ENCODE assay signal across 25 cellular contexts in the genomic region with DNA sequence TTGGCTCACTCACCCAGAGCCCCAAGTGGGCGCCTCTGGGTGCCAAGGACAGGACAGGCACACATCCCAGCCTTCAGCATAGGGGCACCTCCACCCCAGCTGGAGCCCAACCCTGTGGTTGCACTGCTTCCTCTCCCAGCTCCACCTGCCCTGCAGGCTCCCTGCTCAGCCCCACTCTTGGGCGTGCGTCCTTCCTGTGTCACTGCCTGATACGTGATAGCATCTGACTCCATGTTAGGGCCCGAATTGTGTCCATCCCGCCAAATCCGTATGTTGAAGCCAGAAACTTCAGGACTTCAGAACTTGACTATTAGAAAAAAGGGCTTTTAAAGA. TPM values are rescaled to one million over a fixed set of nuclear protein-coding genes. Genes with fewer than 3 reads are reported as not detected.
DNase-seq lines count a peak whose midpoint lies in the region; ATAC-seq and TF ChIP-seq lines count a peak whose summit lies in the region.
"Had no signal": no experiment of that assay in that cellular context is flagged by ENCODE, and none has a peak within 500 bp of the region (broad histone marks: within the 10 kb centered on the region; RNA-seq: fewer than 3 reads in every experiment).

No MANE protein-coding gene starts in this region.

- peaks cover 55% of the 10 kb centered on the region for H3K36me3 ChIP-seq in CD4-positive, CD25-positive, alpha-beta regulatory T cell (ENCODE audit: control insufficient read depth, insufficient read depth, low read length)
- H3K36me3 ChIP-seq in naive thymus-derived CD4-positive, alpha-beta T cell (ENCODE audit: control insufficient read depth in 2 of 3, insufficient read depth in 3 of 3, low read length in 3 of 3): peaks cover 4 to 87% (median 7%) of the 10 kb centered on the region in 3 experiments
- peaks cover 0 to 42% of the 10 kb centered on the region in 2 donors for H3K36me3 ChIP-seq in vagina

- no peak for TF ChIP-seq CTCF in vagina (IDR thresholded peaks at IDR 0.05)

- DNase-seq in activated CD4-positive, alpha-beta T cell treated with anti-CD3 and anti-CD28 coated beads, Interleukin-2, amount 10 ng/mL, durations not matched to agents 7 days and 5 days: peak; percentile 42
- DNase-seq in activated CD4-positive, alpha-beta T cell treated with anti-CD3 and anti-CD28 coated beads for 1 hour: no peak
- DNase-seq in CD4-positive, CD25-positive, alpha-beta regulatory T cell: peak in 1 of 3 donors; percentile 36
- DNase-seq in T-cell: peak in 1 of 34 experiments; percentile 12
- DNase-seq in naive thymus-derived CD4-positive, alpha-beta T cell: no peak
- DNase-seq in globus pallidus (ENCODE audit: low spot score): no peak
- no peak for DNase-seq in cerebellar cortex (ENCODE audit: low spot score)
- DNase-seq in vagina (ENCODE audit: extremely low spot score in 2 of 2): no peak
- DNase-seq: brain microvascular endothelial cell; COR-L47; DMS79; effector CD8-positive, alpha-beta T cell; erythroblast; HFFc6; naive B cell; NCI-H446; NCI-H82; SK-N-SH; stimulated activated CD4-positive, alpha-beta T cell treated with anti-CD3 and anti-CD28 coated beads, Interleukin-12 subunit alpha, Interleukin-12 subunit beta, amount 100 ng/mL, for 4 hours; stimulated activated CD4-positive, alpha-beta T cell treated with anti-CD3 and anti-CD28 coated beads, Interleukin-4, amount 100 ng/mL, for 24 hours; stimulated activated naive CD4-positive, alpha-beta T cell treated with Interleukin-2 at 50 U/mL for 16 hours; T-helper 9 cell had no signal

- intact Hi-C loops in naive thymus-derived CD4-positive, alpha-beta T cell (cut with micrococcal nuclease): no loop called here
- intact Hi-C loops in vagina (cut with DNase I): no loop called here

- peaks cover 8% of the 10 kb centered on the region for H3K4me1 ChIP-seq in CD4-positive, CD25-positive, alpha-beta regulatory T cell (ENCODE audit: control insufficient read depth, insufficient read depth, low read length, poor library complexity, severe bottlenecking)
- H3K4me1 ChIP-seq in naive thymus-derived CD4-positive, alpha-beta T cell (ENCODE audit: control insufficient read depth in 2 of 2, insufficient read depth in 2 of 2, low read length in 2 of 2): peaks cover 0 to 6% of the 10 kb centered on the region in 2 donors
- peaks cover 17% of the 10 kb centered on the region for H3K4me1 ChIP-seq in vagina
- H3K4me1 ChIP-seq: pancreas had no signal

- peak overlapping the region; percentile 72 for H3K27ac Mint-ChIP-seq in activated CD4-positive, alpha-beta T cell treated with anti-CD3 and anti-CD28 coated beads, Interleukin-2, amount 10 ng/mL, durations not matched to agents 7 days and 5 days
- H3K27ac Mint-ChIP-seq in CD4-positive, CD25-positive, alpha-beta regulatory T cell: peak overlapping the region; percentile 46 to 76 (median 62)
- peak overlapping the region; percentile 52 to 61 for H3K27ac Mint-ChIP-seq in T-cell
- H3K27ac Mint-ChIP-seq in naive thymus-derived CD4-positive, alpha-beta T cell: peak overlapping the region in 8 of 9 donors; percentile 13 to 79 (median 64)
- H3K27ac Mint-ChIP-seq: HFFc6 had no signal

- H3K9me3 ChIP-seq in CD4-positive, CD25-positive, alpha-beta regulatory T cell (ENCODE audit: control insufficient read depth in 2 of 2, low read length in 2 of 2): no peaks in the 10 kb centered on the region
- no peaks in the 10 kb centered on the region for H3K9me3 ChIP-seq in naive thymus-derived CD4-positive, alpha-beta T cell (ENCODE audit: control insufficient read depth in 2 of 3, low read length in 3 of 3)
- no peaks in the 10 kb centered on the region for H3K9me3 ChIP-seq in vagina
- H3K9me3 ChIP-seq: pancreas, SK-N-SH, tibial artery had no signal

- H3K4me3 Mint-ChIP-seq in activated CD4-positive, alpha-beta T cell treated with anti-CD3 and anti-CD28 coated beads, Interleukin-2, amount 10 ng/mL, durations not matched to agents 7 days and 5 days: no peak overlapping the region
- H3K4me3 Mint-ChIP-seq in CD4-positive, CD25-positive, alpha-beta regulatory T cell: no peak overlapping the region
- H3K4me3 Mint-ChIP-seq in T-cell: peak overlapping the region in 1 of 3 donors; percentile 7
- peak overlapping the region in 4 of 10 donors; percentile 22 to 70 (median 38) for H3K4me3 Mint-ChIP-seq in naive thymus-derived CD4-positive, alpha-beta T cell
- H3K4me3 Mint-ChIP-seq: HFFc6 had no signal

- ATAC-seq in CD4-positive, CD25-positive, alpha-beta regulatory T cell (ENCODE audit: low read depth in 2 of 2): no peak
- peak in 3 of 4 experiments; percentile 43 to 59 (median 57) for ATAC-seq in T-cell (replicated peaks in 1 of 4)
- no peak for ATAC-seq in naive thymus-derived CD4-positive, alpha-beta T cell
- ATAC-seq: pancreas had no signal

- no peak overlapping the region for H3K27ac ChIP-seq in CD4-positive, CD25-positive, alpha-beta regulatory T cell (ENCODE audit: insufficient read depth, low read length, poor library complexity, severe bottlenecking)
- no peak overlapping the region for H3K27ac ChIP-seq in naive thymus-derived CD4-positive, alpha-beta T cell (ENCODE audit: low read depth, low read length)
- no peak overlapping the region for H3K27ac ChIP-seq in vagina
- H3K27ac ChIP-seq: brain microvascular endothelial cell, pancreas, tibial artery had no signal

- POLR2A ChIA-PET in activated CD4-positive, alpha-beta T cell treated with anti-CD3 and anti-CD28 coated beads, Interleukin-2, amount 10 ng/mL, durations not matched to agents 7 days and 5 days (lab: Charles Lee): no interaction called here
- POLR2A ChIA-PET in T-cell (lab: Charles Lee): no interaction called here
- POLR2A ChIA-PET in naive thymus-derived CD4-positive, alpha-beta T cell (lab: Charles Lee): interaction anchor here (0.5 kb wide), 1 partner anchor 302 kb away, joined by 4 read pairs; no protein-coding TSS in a partner anchor

- H3K27me3 ChIP-seq in CD4-positive, CD25-positive, alpha-beta regulatory T cell (ENCODE audit: control insufficient read depth, insufficient read depth, low read length): no peaks in the 10 kb centered on the region
- H3K27me3 ChIP-seq in naive thymus-derived CD4-positive, alpha-beta T cell (ENCODE audit: control insufficient read depth in 2 of 2, insufficient read depth in 2 of 2, low read length in 2 of 2): no peaks in the 10 kb centered on the region
- H3K27me3 ChIP-seq in vagina: no peaks in the 10 kb centered on the region
- H3K27me3 ChIP-seq: brain microvascular endothelial cell, pancreas, tibial artery had no signal

- H3K4me3 ChIP-seq in CD4-positive, CD25-positive, alpha-beta regulatory T cell (ENCODE audit: low read depth, low read length): no peak overlapping the region
- H3K4me3 ChIP-seq in naive thymus-derived CD4-positive, alpha-beta T cell (ENCODE audit: low read length): no peak overlapping the region
- H3K4me3 ChIP-seq in vagina: no peak overlapping the region
- H3K4me3 ChIP-seq: pancreas, tibial artery had no signal

- H3K36me3 Mint-ChIP-seq in activated CD4-positive, alpha-beta T cell treated with anti-CD3 and anti-CD28 coated beads, Interleukin-2, amount 10 ng/mL, durations not matched to agents 7 days and 5 days (ENCODE audit: low read depth): peaks cover 55% of the 10 kb centered on the region
- peaks cover 16% of the 10 kb centered on the region for H3K36me3 Mint-ChIP-seq in CD4-positive, CD25-positive, alpha-beta regulatory T cell
- peaks cover 37% of the 10 kb centered on the region for H3K36me3 Mint-ChIP-seq in T-cell
- peaks cover 0 to 22% (median 3%) of the 10 kb centered on the region in 5 donors for H3K36me3 Mint-ChIP-seq in naive thymus-derived CD4-positive, alpha-beta T cell
- H3K36me3 Mint-ChIP-seq: naive B cell had no signal

- H3K4me1 Mint-ChIP-seq in activated CD4-positive, alpha-beta T cell treated with anti-CD3 and anti-CD28 coated beads, Interleukin-2, amount 10 ng/mL, durations not matched to agents 7 days and 5 days: peaks cover 40% of the 10 kb centered on the region
- peaks cover 6 to 36% (median 21%) of the 10 kb centered on the region in 4 donors for H3K4me1 Mint-ChIP-seq in CD4-positive, CD25-positive, alpha-beta regulatory T cell
- H3K4me1 Mint-ChIP-seq in T-cell: peaks cover 29 to 43% (median 34%) of the 10 kb centered on the region in 3 donors
- peaks cover 19 to 32% (median 30%) of the 10 kb centered on the region in 7 donors for H3K4me1 Mint-ChIP-seq in naive thymus-derived CD4-positive, alpha-beta T cell

- no peak for TF ChIP-seq POLR2A in vagina (IDR thresholded peaks at IDR 0.05)

- H3K9me3 Mint-ChIP-seq in activated CD4-positive, alpha-beta T cell treated with anti-CD3 and anti-CD28 coated beads, Interleukin-2, amount 10 ng/mL, durations not matched to agents 7 days and 5 days: no peaks in the 10 kb centered on the region
- no peaks in the 10 kb centered on the region for H3K9me3 Mint-ChIP-seq in CD4-positive, CD25-positive, alpha-beta regulatory T cell
- H3K9me3 Mint-ChIP-seq in T-cell: no peaks in the 10 kb centered on the region
- H3K9me3 Mint-ChIP-seq in naive thymus-derived CD4-positive, alpha-beta T cell: no peaks in the 10 kb centered on the region
- H3K9me3 Mint-ChIP-seq: HFFc6, naive B cell had no signal

- H3K27me3 Mint-ChIP-seq in activated CD4-positive, alpha-beta T cell treated with anti-CD3 and anti-CD28 coated beads, Interleukin-2, amount 10 ng/mL, durations not matched to agents 7 days and 5 days: no peaks in the 10 kb centered on the region
- H3K27me3 Mint-ChIP-seq in CD4-positive, CD25-positive, alpha-beta regulatory T cell: no peaks in the 10 kb centered on the region
- no peaks in the 10 kb centered on the region for H3K27me3 Mint-ChIP-seq in T-cell
- H3K27me3 Mint-ChIP-seq in naive thymus-derived CD4-positive, alpha-beta T cell: no peaks in the 10 kb centered on the region
- H3K27me3 Mint-ChIP-seq: naive B cell had no signal

- CTCF ChIA-PET in activated CD4-positive, alpha-beta T cell treated with anti-CD3 and anti-CD28 coated beads, Interleukin-2, amount 10 ng/mL, durations not matched to agents 7 days and 5 days (lab: Charles Lee): interaction anchor here (1.4 kb wide), 1 partner anchor 14 kb away, joined by 4 read pairs; no protein-coding TSS in a partner anchor
- CTCF ChIA-PET in T-cell (lab: Charles Lee): no interaction called here
- CTCF ChIA-PET in naive thymus-derived CD4-positive, alpha-beta T cell (lab: Charles Lee): no interaction called here

RNA-seq across cellular contexts. Expression of a gene that starts 9.2 kb away (rescaled TPM):
- total RNA-seq in activated CD4-positive, alpha-beta T cell treated with anti-CD3 and anti-CD28 coated beads, Interleukin-2, amount 10 ng/mL, durations not matched to agents 7 days and 5 days: 10 to 100 TPM; 54.4 to 62.4 TPM
- total RNA-seq in CD4-positive, CD25-positive, alpha-beta regulatory T cell: 63.4 TPM
- 10 to 100 TPM; 16.4 to 23.5 (median 19.5) TPM for polyA plus RNA-seq in CD4-positive, CD25-positive, alpha-beta regulatory T cell
- total RNA-seq in T-cell (10 to 100 TPM; 36.4 to 66.6 (median 61.7) TPM), vagina (22.1 TPM)
- 10 to 100 TPM; 36.0 to 64.9 (median 48.2) TPM for total RNA-seq in naive thymus-derived CD4-positive, alpha-beta T cell
- polyA plus RNA-seq in naive thymus-derived CD4-positive, alpha-beta T cell: 10 to 100 TPM; 11.8 to 22.4 TPM

RNA-seq across cellular contexts. Expression of a gene that starts 19.2 kb away (rescaled TPM):
- total RNA-seq in activated CD4-positive, alpha-beta T cell treated with anti-CD3 and anti-CD28 coated beads, Interleukin-2, amount 10 ng/mL, durations not matched to agents 7 days and 5 days: under 1 TPM; 0.73 to 0.99 TPM
- total RNA-seq in CD4-positive, CD25-positive, alpha-beta regulatory T cell: 0.30 TPM
- polyA plus RNA-seq in CD4-positive, CD25-positive, alpha-beta regulatory T cell: under 1 TPM in 3 of 4 donors, not detected in 1; 0.41 to 0.61 (median 0.41) TPM
- 1 to 10 TPM in 4 of 5 donors, under 1 TPM in 1; 0.90 to 4.7 (median 1.7) TPM for total RNA-seq in T-cell
- 1 to 10 TPM in 3 of 5 experiments, under 1 TPM in 2; 0.92 to 2.5 (median 1.8) TPM for total RNA-seq in naive thymus-derived CD4-positive, alpha-beta T cell
- polyA plus RNA-seq in naive thymus-derived CD4-positive, alpha-beta T cell: under 1 TPM; 0.18 to 0.44 TPM
- total RNA-seq in vagina: 1.2 TPM
- total RNA-seq: MCF 10A had no signal

Comparison
In these comparisons a context has a peak if more than half of its experiments do, and no peak if none do; other contexts are left out.
1. ATAC-seq: peak in T-cell (3 of 4); none in CD4-positive, CD25-positive, alpha-beta regulatory T cell (0 of 2) and naive thymus-derived CD4-positive, alpha-beta T cell (single experiment).
2. Peak in every context shown above with its lines, with median percentiles within 50 percentile points of each other: H3K27ac Mint-ChIP-seq.